Comparison of ENCODE assay signal across 1 cellular context in the genomic region with DNA sequence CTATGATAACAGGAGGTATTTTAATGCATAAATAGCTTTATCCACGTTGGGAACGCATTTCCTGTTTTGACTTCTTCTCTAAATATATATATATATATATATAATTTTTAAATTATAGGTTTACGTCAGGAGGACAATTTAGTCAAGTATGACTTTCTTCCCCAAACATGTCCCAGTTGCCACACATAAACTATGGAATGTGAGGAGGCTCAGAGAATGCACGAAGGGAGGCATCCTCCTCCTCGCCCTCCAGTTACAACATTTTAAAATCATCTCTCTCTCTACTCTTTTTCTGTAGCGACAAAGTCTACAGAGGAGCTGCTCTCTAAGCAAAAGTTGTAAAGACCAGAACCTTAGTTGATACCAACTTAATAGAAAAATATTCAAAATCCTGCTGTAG.
TF ChIP-seq lines count a peak whose summit lies in the region.

No MANE protein-coding gene starts in this region.

TF ChIP-seq in GM23338, 12 proteins besides CTCF, POLR2A, EP300 and RAD21 (continued from another document):
- TF ChIP-seq ZNF462 (CRISPR knock-in tag; IDR thresholded peaks at IDR 0.05) (no peak), POLR2AphosphoS5 (IDR thresholded peaks at IDR 0.05; ENCODE audit: low read depth) (no peak), EZH2 (IDR thresholded peaks at IDR 0.05; ENCODE audit: low read depth, unreplicated experiment) (no peak), ZNF331 (CRISPR knock-in tag; IDR thresholded peaks at IDR 0.05; ENCODE audit: low read depth) (no peak), EZH2phosphoT487 (IDR thresholded peaks at IDR 0.05; ENCODE audit: unreplicated experiment) (no peak), ZNF114 (CRISPR knock-in tag; IDR thresholded peaks at IDR 0.05) (no peak), STAT1 (IDR thresholded peaks at IDR 0.05; ENCODE audit: unreplicated experiment) (no peak), JUNB (IDR thresholded peaks at IDR 0.05; ENCODE audit: unreplicated experiment) (no peak)
